ENCODE assay signal across 1 cellular context in the genomic region with DNA sequence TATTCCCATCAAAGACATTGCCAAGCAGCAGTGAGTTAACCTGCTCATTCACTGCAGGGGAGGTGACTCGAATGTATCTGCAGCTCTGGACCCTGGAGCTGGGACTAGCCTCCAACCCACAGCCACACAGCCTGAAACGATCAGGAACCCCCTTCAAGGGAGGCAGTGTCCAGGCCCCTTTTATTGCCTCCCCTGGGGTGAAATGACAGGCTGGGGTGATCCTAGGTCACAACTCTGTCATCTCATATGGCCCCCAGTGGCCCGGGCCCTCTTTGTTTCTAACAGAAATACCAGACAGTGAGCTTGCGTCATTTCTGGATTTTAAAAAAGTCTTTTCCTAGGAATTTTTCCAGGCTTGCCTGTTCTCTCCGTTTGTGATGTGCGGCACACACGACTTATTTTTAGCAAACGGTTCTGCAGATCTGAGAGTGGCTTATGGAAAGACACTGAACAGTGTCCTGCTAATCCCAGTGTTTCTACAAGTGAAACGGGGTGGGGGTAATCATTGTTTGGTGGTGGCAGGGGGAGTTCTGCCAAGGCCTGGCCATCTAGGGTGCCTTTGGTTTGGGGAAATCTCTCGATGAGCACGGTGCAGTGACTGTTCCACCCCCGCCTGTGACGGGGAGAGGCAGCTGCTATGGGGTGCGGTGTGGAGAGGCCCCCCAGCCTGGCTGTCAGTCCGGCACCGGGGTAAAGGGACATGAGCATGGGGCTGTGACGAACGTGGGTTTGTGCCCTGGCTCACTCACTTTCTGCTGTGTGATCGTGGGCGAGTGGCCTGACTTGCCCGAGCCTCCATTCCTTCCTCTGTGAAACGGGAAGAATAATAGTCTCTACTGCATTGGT.
TF ChIP-seq lines count a peak whose summit lies in the region.

No MANE protein-coding gene starts in this region.

TF ChIP-seq in HepG2, 621 proteins besides CTCF, POLR2A, EP300 and RAD21:
- TF ChIP-seq, protein P1, sequence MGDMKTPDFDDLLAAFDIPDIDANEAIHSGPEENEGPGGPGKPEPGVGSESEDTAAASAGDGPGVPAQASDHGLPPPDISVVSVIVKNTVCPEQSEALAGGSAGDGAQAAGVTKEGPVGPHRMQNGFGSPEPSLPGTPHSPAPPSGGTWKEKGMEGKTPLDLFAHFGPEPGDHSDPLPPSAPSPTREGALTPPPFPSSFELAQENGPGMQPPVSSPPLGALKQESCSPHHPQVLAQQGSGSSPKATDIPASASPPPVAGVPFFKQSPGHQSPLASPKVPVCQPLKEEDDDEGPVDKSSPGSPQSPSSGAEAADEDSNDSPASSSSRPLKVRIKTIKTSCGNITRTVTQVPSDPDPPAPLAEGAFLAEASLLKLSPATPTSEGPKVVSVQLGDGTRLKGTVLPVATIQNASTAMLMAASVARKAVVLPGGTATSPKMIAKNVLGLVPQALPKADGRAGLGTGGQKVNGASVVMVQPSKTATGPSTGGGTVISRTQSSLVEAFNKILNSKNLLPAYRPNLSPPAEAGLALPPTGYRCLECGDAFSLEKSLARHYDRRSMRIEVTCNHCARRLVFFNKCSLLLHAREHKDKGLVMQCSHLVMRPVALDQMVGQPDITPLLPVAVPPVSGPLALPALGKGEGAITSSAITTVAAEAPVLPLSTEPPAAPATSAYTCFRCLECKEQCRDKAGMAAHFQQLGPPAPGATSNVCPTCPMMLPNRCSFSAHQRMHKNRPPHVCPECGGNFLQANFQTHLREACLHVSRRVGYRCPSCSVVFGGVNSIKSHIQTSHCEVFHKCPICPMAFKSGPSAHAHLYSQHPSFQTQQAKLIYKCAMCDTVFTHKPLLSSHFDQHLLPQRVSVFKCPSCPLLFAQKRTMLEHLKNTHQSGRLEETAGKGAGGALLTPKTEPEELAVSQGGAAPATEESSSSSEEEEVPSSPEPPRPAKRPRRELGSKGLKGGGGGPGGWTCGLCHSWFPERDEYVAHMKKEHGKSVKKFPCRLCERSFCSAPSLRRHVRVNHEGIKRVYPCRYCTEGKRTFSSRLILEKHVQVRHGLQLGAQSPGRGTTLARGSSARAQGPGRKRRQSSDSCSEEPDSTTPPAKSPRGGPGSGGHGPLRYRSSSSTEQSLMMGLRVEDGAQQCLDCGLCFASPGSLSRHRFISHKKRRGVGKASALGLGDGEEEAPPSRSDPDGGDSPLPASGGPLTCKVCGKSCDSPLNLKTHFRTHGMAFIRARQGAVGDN (CRISPR knock-in tag; IDR thresholded peaks at IDR 0.05), result peak; percentile 21; the same call in 1 of the 2 replicates
- no peak for TF ChIP-seq ZNF34 (CRISPR knock-in tag; IDR thresholded peaks at IDR 0.05; ENCODE audit: borderline replicate concordance)
- no peak for TF ChIP-seq ZNF891 (CRISPR knock-in tag; IDR thresholded peaks at IDR 0.05)
- TF ChIP-seq TEAD2 (CRISPR knock-in tag; IDR thresholded peaks at IDR 0.05), result no peak
- TF ChIP-seq MAFG (CRISPR knock-in tag; IDR thresholded peaks at IDR 0.05), result no peak
- no peak for TF ChIP-seq ZIK1 (CRISPR knock-in tag; IDR thresholded peaks at IDR 0.05; ENCODE audit: borderline replicate concordance, low read depth)
